In genomic region chr14:31190220-31190605, GRCh38 we compare ENCODE assay signal across 24 cellular contexts.
"Had no signal": no experiment of that assay in that cellular context is flagged by ENCODE, and none has a peak within 500 bp of the region (broad histone marks: within the 10 kb centered on the region; RNA-seq: fewer than 3 reads in every experiment).

No MANE protein-coding gene starts in this region.

- H3K27me3 Mint-ChIP-seq: activated CD8-positive, alpha-beta memory T cell treated with anti-CD3 and anti-CD28 coated beads, Interleukin-2, amount 10 ng/mL, durations not matched to agents 7 days and 5 days; naive thymus-derived CD8-positive, alpha-beta T cell had no signal

- H3K4me1 Mint-ChIP-seq: endodermal cell, neural progenitor cell had no signal

- H3K9me3 Mint-ChIP-seq: activated naive CD4-positive, alpha-beta T cell treated with anti-CD3 and anti-CD28 coated beads for 36 hours; endodermal cell; naive thymus-derived CD8-positive, alpha-beta T cell; neural progenitor cell had no signal

- ATAC-seq: activated CD8-positive, alpha-beta memory T cell treated with anti-CD3 and anti-CD28 coated beads, Interleukin-2, amount 10 ng/mL, durations not matched to agents 7 days and 5 days; activated CD8-positive, alpha-beta T cell treated with anti-CD3 and anti-CD28 coated beads, Interleukin-2, amount 10 ng/mL, durations not matched to agents 7 days and 5 days; esophagus mucosa; heart right ventricle; left ventricle myocardium superior; naive thymus-derived CD8-positive, alpha-beta T cell; psoas muscle had no signal

- H3K4me3 ChIP-seq: heart right ventricle, neural progenitor cell, psoas muscle, spleen, tibial nerve had no signal

- H3K9me3 ChIP-seq: heart right ventricle, psoas muscle, spleen, tibial nerve had no signal

- H3K27me3 ChIP-seq: heart right ventricle, neural progenitor cell, spleen, tibial nerve had no signal

- H3K27ac Mint-ChIP-seq: activated CD8-positive, alpha-beta memory T cell treated with anti-CD3 and anti-CD28 coated beads, Interleukin-2, amount 10 ng/mL, durations not matched to agents 7 days and 5 days; activated CD8-positive, alpha-beta T cell treated with anti-CD3 and anti-CD28 coated beads, Interleukin-2, amount 10 ng/mL, durations not matched to agents 7 days and 5 days; activated naive CD4-positive, alpha-beta T cell treated with anti-CD3 and anti-CD28 coated beads for 36 hours; endodermal cell had no signal

- H3K4me1 ChIP-seq: neural progenitor cell had no signal

- H3K36me3 ChIP-seq: neural progenitor cell had no signal

- H3K9ac ChIP-seq: neural progenitor cell, parathyroid adenoma had no signal

- H3K27ac ChIP-seq: heart right ventricle, neural progenitor cell, parathyroid adenoma, psoas muscle, spleen, tibial nerve, WERI-Rb-1 had no signal

- H3K4me3 Mint-ChIP-seq: activated CD8-positive, alpha-beta memory T cell treated with anti-CD3 and anti-CD28 coated beads, Interleukin-2, amount 10 ng/mL, durations not matched to agents 7 days and 5 days; activated CD8-positive, alpha-beta T cell treated with anti-CD3 and anti-CD28 coated beads, Interleukin-2, amount 10 ng/mL, durations not matched to agents 7 days and 5 days; activated naive CD4-positive, alpha-beta T cell treated with anti-CD3 and anti-CD28 coated beads for 36 hours; endodermal cell; naive thymus-derived CD8-positive, alpha-beta T cell; neural progenitor cell had no signal

- DNase-seq: activated CD4-positive, alpha-beta T cell treated with anti-CD3 and anti-CD28 coated beads, Interleukin-2, amount 50 U/mL, for 1 hour; activated CD8-positive, alpha-beta memory T cell treated with anti-CD3 and anti-CD28 coated beads, Interleukin-2, amount 10 ng/mL, durations not matched to agents 7 days and 5 days; activated CD8-positive, alpha-beta T cell treated with anti-CD3 and anti-CD28 coated beads, Interleukin-2, amount 10 ng/mL, durations not matched to agents 7 days and 5 days; activated effector memory CD4-positive, alpha-beta T cell treated with anti-CD3 and anti-CD28 coated beads, Interleukin-2, amount 50 U/mL, for 16 hours; activated naive CD4-positive, alpha-beta T cell treated with anti-CD3 and anti-CD28 coated beads for 36 hours; amygdala; caudate nucleus; endodermal cell; foreskin melanocyte; heart right ventricle; left ventricle myocardium superior; mammary epithelial cell; midbrain; naive thymus-derived CD8-positive, alpha-beta T cell; occipital lobe; psoas muscle; spleen; stimulated activated naive CD4-positive, alpha-beta T cell treated with Interleukin-2 at 50 U/mL for 16 hours; T-helper 9 cell; WERI-Rb-1 had no signal
